ENCODE assay signal across 2 cellular contexts in the genomic region with DNA sequence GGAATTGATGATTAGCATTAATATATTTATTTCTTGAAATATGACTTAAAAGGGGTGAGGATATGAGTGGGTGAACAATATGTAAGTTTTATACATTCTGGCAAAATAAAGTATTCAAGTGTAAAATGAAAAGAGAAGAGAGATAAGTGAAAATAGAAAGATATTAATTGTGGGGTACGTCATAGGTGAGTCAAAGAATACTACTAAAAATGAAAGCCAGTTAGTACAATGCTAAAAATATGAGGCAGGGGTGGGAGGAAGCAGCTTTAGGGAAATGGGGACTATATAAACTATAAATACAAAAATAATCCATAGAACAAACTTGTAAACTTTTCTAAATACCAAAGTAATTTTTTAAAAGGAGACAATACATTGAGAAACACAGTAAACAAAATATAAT.
TF ChIP-seq lines count a peak whose summit lies in the region.

No MANE protein-coding gene starts in this region.

TF ChIP-seq in SK-N-SH, 30 proteins besides CTCF, POLR2A, EP300 and RAD21 (continued from another document):
- TF ChIP-seq NRF1 (IDR thresholded peaks at IDR 0.05; ENCODE audit: low read depth, low read length) (no peak), SIN3A (IDR thresholded peaks at IDR 0.05; ENCODE audit: borderline replicate concordance, low read depth, low read length) (no peak), ELF1 (IDR thresholded peaks at IDR 0.05) (no peak), SMC3 (IDR thresholded peaks at IDR 0.05; ENCODE audit: low read depth, low read length) (no peak)
- TF ChIP-seq, protein P1, sequence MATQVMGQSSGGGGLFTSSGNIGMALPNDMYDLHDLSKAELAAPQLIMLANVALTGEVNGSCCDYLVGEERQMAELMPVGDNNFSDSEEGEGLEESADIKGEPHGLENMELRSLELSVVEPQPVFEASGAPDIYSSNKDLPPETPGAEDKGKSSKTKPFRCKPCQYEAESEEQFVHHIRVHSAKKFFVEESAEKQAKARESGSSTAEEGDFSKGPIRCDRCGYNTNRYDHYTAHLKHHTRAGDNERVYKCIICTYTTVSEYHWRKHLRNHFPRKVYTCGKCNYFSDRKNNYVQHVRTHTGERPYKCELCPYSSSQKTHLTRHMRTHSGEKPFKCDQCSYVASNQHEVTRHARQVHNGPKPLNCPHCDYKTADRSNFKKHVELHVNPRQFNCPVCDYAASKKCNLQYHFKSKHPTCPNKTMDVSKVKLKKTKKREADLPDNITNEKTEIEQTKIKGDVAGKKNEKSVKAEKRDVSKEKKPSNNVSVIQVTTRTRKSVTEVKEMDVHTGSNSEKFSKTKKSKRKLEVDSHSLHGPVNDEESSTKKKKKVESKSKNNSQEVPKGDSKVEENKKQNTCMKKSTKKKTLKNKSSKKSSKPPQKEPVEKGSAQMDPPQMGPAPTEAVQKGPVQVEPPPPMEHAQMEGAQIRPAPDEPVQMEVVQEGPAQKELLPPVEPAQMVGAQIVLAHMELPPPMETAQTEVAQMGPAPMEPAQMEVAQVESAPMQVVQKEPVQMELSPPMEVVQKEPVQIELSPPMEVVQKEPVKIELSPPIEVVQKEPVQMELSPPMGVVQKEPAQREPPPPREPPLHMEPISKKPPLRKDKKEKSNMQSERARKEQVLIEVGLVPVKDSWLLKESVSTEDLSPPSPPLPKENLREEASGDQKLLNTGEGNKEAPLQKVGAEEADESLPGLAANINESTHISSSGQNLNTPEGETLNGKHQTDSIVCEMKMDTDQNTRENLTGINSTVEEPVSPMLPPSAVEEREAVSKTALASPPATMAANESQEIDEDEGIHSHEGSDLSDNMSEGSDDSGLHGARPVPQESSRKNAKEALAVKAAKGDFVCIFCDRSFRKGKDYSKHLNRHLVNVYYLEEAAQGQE (IDR thresholded peaks at IDR 0.05; ENCODE audit: low read depth, low read length), result no peak
TF ChIP-seq in SK-N-SH: peak in this region for 0.

TF ChIP-seq in SK-N-SH treated with all-trans-retinoic acid at 6 μM for 48 hours, 23 proteins besides CTCF, POLR2A, EP300 and RAD21 (continued from another document):
- TF ChIP-seq, protein P2, sequence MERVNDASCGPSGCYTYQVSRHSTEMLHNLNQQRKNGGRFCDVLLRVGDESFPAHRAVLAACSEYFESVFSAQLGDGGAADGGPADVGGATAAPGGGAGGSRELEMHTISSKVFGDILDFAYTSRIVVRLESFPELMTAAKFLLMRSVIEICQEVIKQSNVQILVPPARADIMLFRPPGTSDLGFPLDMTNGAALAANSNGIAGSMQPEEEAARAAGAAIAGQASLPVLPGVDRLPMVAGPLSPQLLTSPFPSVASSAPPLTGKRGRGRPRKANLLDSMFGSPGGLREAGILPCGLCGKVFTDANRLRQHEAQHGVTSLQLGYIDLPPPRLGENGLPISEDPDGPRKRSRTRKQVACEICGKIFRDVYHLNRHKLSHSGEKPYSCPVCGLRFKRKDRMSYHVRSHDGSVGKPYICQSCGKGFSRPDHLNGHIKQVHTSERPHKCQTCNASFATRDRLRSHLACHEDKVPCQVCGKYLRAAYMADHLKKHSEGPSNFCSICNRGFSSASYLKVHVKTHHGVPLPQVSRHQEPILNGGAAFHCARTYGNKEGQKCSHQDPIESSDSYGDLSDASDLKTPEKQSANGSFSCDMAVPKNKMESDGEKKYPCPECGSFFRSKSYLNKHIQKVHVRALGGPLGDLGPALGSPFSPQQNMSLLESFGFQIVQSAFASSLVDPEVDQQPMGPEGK (CRISPR knock-in tag; IDR thresholded peaks at IDR 0.05; ENCODE audit: borderline replicate concordance), result no peak
- TF ChIP-seq GLIS3 (CRISPR knock-in tag; IDR thresholded peaks at IDR 0.05), result no peak
- no peak for TF ChIP-seq OSR1 (CRISPR knock-in tag; IDR thresholded peaks at IDR 0.05)
- no peak for TF ChIP-seq ZC3H10 (CRISPR knock-in tag; IDR thresholded peaks at IDR 0.05)
- no peak for TF ChIP-seq ARNTL (CRISPR knock-in tag; IDR thresholded peaks at IDR 0.05; ENCODE audit: borderline replicate concordance, low read depth)
